In the genomic region with DNA sequence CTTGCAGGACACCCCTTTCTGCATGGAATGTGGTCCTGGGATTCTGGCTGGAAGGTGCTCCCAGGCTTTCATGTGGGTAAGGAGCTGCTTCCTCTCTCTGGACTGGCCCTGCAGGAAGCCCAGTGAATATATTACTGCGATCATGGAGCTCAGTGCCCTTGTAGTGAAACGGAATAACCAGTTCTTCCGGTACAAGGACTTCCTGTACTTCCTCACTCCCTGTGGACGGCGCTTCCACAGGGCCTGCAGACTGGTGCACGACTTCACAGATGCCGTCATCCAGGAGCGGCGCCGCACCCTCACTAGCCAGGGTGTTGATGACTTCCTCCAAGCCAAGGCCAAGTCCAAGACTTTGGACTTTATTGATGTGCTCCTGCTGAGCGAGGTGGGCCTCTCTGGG, we compare ENCODE assay signal across 39 cellular contexts. TPM values are rescaled to one million over a fixed set of nuclear protein-coding genes. Genes with fewer than 3 reads are reported as not detected.
"Had no signal": no experiment of that assay in that cellular context is flagged by ENCODE, and none has a peak within 500 bp of the region (broad histone marks: within the 10 kb centered on the region; RNA-seq: fewer than 3 reads in every experiment).

No MANE protein-coding gene starts in this region.

- H3K9me3 ChIP-seq: esophagus muscularis mucosa, neutrophil, ovary, right lobe of liver, thoracic aorta, uterus had no signal

- H3K4me1 Mint-ChIP-seq: activated CD4-positive, alpha-beta T cell treated with anti-CD3 and anti-CD28 coated beads, Interleukin-2, amount 10 ng/mL, durations not matched to agents 24 days and 14 days; activated naive CD4-positive, alpha-beta T cell treated with anti-CD3 and anti-CD28 coated beads, Interleukin-2, amount 10 ng/mL, durations not matched to agents 7 days and 5 days; naive B cell; nephron progenitor cell; stimulated activated effector memory CD8-positive, alpha-beta T cell treated with anti-CD3 and anti-CD28 coated beads, Interleukin-12 subunit alpha, Interleukin-12 subunit beta, amount 100 ng/mL, for 72 hours had no signal

- FAIRE-seq: astrocyte, endothelial cell of umbilical vein had no signal

- H3K4me3 ChIP-seq: esophagus muscularis mucosa, heart left ventricle, ovary, right lobe of liver, thoracic aorta, uterus had no signal

- DNase-seq: activated CD4-positive, alpha-beta memory T cell treated with anti-CD3 and anti-CD28 coated beads for 36 hours; activated CD8-positive, alpha-beta memory T cell treated with anti-CD3 and anti-CD28 coated beads, Interleukin-2, amount 50 U/mL, for 48 hours; activated gamma-delta T cell; activated T-cell treated with anti-CD3 and anti-CD28 coated beads, Interleukin-2, amount 50 U/mL, for 24 hours; amniotic stem cell; brain microvascular endothelial cell; cortex of kidney; foreskin keratinocyte; heart left ventricle; hypothalamus; left ventricle myocardium superior; naive B cell; ovary; right lobe of liver; stimulated activated CD4-positive, alpha-beta T cell treated with anti-CD3 and anti-CD28 coated beads, Interleukin-12 subunit alpha, Interleukin-12 subunit beta, amount 100 ng/mL, for 4 hours; stimulated activated CD4-positive, alpha-beta T cell treated with anti-CD3 and anti-CD28 coated beads, Interleukin-4, amount 100 ng/mL, for 24 hours; uterus; WERI-Rb-1 had no signal

- ATAC-seq: activated CD4-positive, CD25-positive, alpha-beta regulatory T cell treated with anti-CD3 and anti-CD28 coated beads, Interleukin-2, amount 50 U/mL, for 24 hours; foreskin keratinocyte; left ventricle myocardium superior; stimulated activated effector memory CD8-positive, alpha-beta T cell treated with anti-CD3 and anti-CD28 coated beads, Interleukin-12 subunit alpha, Interleukin-12 subunit beta, amount 100 ng/mL, for 72 hours had no signal

- H3K4me3 Mint-ChIP-seq: activated CD4-positive, alpha-beta memory T cell treated with anti-CD3 and anti-CD28 coated beads for 36 hours; activated CD4-positive, alpha-beta T cell treated with anti-CD3 and anti-CD28 coated beads, Interleukin-2, amount 10 ng/mL, durations not matched to agents 24 days and 14 days; activated naive CD4-positive, alpha-beta T cell treated with anti-CD3 and anti-CD28 coated beads, Interleukin-2, amount 10 ng/mL, durations not matched to agents 7 days and 5 days; activated T-cell treated with anti-CD3 and anti-CD28 coated beads, Interleukin-2, amount 50 U/mL, for 24 hours; naive B cell; nephron progenitor cell; stimulated activated effector memory CD8-positive, alpha-beta T cell treated with anti-CD3 and anti-CD28 coated beads, Interleukin-12 subunit alpha, Interleukin-12 subunit beta, amount 100 ng/mL, for 72 hours; stimulated activated naive CD8-positive, alpha-beta T cell treated with anti-CD3 and anti-CD28 coated beads, Interleukin-15, Interleukin-2, amounts not matched to agents 100 ng/mL and 50 ng/mL, for 24 hours; type B pancreatic cell had no signal

- H3K36me3 ChIP-seq: brain microvascular endothelial cell, esophagus muscularis mucosa, heart left ventricle, neutrophil, ovary, right lobe of liver, thoracic aorta, uterus, WERI-Rb-1 had no signal

- H3K27ac Mint-ChIP-seq: activated CD4-positive, alpha-beta memory T cell treated with anti-CD3 and anti-CD28 coated beads for 36 hours; activated CD4-positive, alpha-beta T cell treated with anti-CD3 and anti-CD28 coated beads, Interleukin-2, amount 10 ng/mL, durations not matched to agents 24 days and 14 days; activated naive CD4-positive, alpha-beta T cell treated with anti-CD3 and anti-CD28 coated beads, Interleukin-2, amount 10 ng/mL, durations not matched to agents 7 days and 5 days; activated T-cell treated with anti-CD3 and anti-CD28 coated beads, Interleukin-2, amount 50 U/mL, for 24 hours; nephron progenitor cell; progenitor cell of endocrine pancreas; stimulated activated effector memory CD8-positive, alpha-beta T cell treated with anti-CD3 and anti-CD28 coated beads, Interleukin-12 subunit alpha, Interleukin-12 subunit beta, amount 100 ng/mL, for 72 hours; stimulated activated naive CD8-positive, alpha-beta T cell treated with anti-CD3 and anti-CD28 coated beads, Interleukin-15, Interleukin-2, amounts not matched to agents 100 ng/mL and 50 ng/mL, for 24 hours; type B pancreatic cell had no signal

- H3K27me3 Mint-ChIP-seq: progenitor cell of endocrine pancreas, type B pancreatic cell had no signal

- H3K27me3 ChIP-seq: brain microvascular endothelial cell, foreskin keratinocyte, ovary, right lobe of liver, uterus had no signal

- H3K36me3 Mint-ChIP-seq: activated CD4-positive, alpha-beta memory T cell treated with anti-CD3 and anti-CD28 coated beads for 36 hours; activated naive CD4-positive, alpha-beta T cell treated with anti-CD3 and anti-CD28 coated beads, Interleukin-2, amount 10 ng/mL, durations not matched to agents 7 days and 5 days; naive B cell; stimulated activated effector memory CD8-positive, alpha-beta T cell treated with anti-CD3 and anti-CD28 coated beads, Interleukin-12 subunit alpha, Interleukin-12 subunit beta, amount 100 ng/mL, for 72 hours; type B pancreatic cell had no signal

- H3K27ac ChIP-seq: brain microvascular endothelial cell, esophagus muscularis mucosa, foreskin keratinocyte, heart left ventricle, neutrophil, ovary, right lobe of liver, thoracic aorta, uterus, WERI-Rb-1 had no signal

- H3K9me3 Mint-ChIP-seq: activated CD4-positive, alpha-beta memory T cell treated with anti-CD3 and anti-CD28 coated beads for 36 hours; activated CD4-positive, alpha-beta T cell treated with anti-CD3 and anti-CD28 coated beads, Interleukin-2, amount 10 ng/mL, durations not matched to agents 24 days and 14 days; activated naive CD4-positive, alpha-beta T cell treated with anti-CD3 and anti-CD28 coated beads, Interleukin-2, amount 10 ng/mL, durations not matched to agents 7 days and 5 days; activated T-cell treated with anti-CD3 and anti-CD28 coated beads, Interleukin-2, amount 50 U/mL, for 24 hours; stimulated activated effector memory CD8-positive, alpha-beta T cell treated with anti-CD3 and anti-CD28 coated beads, Interleukin-12 subunit alpha, Interleukin-12 subunit beta, amount 100 ng/mL, for 72 hours; stimulated activated naive CD8-positive, alpha-beta T cell treated with anti-CD3 and anti-CD28 coated beads, Interleukin-15, Interleukin-2, amounts not matched to agents 100 ng/mL and 50 ng/mL, for 24 hours had no signal

- H3K4me1 ChIP-seq: esophagus muscularis mucosa, foreskin keratinocyte, heart left ventricle, right lobe of liver, uterus had no signal

RNA-seq across cellular contexts. Expression of gene CYP4F8, which starts 8.0 kb away (rescaled TPM):
- total RNA-seq: activated CD4-positive, alpha-beta memory T cell treated with anti-CD3 and anti-CD28 coated beads for 36 hours; activated CD4-positive, alpha-beta T cell treated with anti-CD3 and anti-CD28 coated beads, Interleukin-2, amount 10 ng/mL, durations not matched to agents 24 days and 14 days; astrocyte; cardiac septum; cerebellum; endothelial cell of umbilical vein; esophagus muscularis mucosa; foreskin keratinocyte; heart left ventricle; left ventricle myocardium superior; lung microvascular endothelial cell; mesenteric fat pad; progenitor cell of endocrine pancreas; renal cortical epithelial cell; right lobe of liver; skeletal muscle tissue; subcutaneous adipose tissue; T-helper 1 cell treated with Interleukin-12 subunit alpha and Interleukin-12 subunit beta and Interleukin-4 antibody, amounts not matched to agents 30 ng/mL and 1 ng/mL, for 36 hours; thoracic aorta had no signal
- polyA plus RNA-seq: endothelial cell of umbilical vein, foreskin keratinocyte, heart left ventricle, ovary had no signal

RNA-seq across cellular contexts. Expression of gene CYP4F3, which starts 17.7 kb away (rescaled TPM):
- total RNA-seq: activated CD4-positive, alpha-beta memory T cell treated with anti-CD3 and anti-CD28 coated beads for 36 hours; activated CD4-positive, alpha-beta T cell treated with anti-CD3 and anti-CD28 coated beads, Interleukin-2, amount 10 ng/mL, durations not matched to agents 24 days and 14 days; astrocyte; endothelial cell of umbilical vein; lung microvascular endothelial cell; progenitor cell of endocrine pancreas; T-helper 1 cell treated with Interleukin-12 subunit alpha and Interleukin-12 subunit beta and Interleukin-4 antibody, amounts not matched to agents 30 ng/mL and 1 ng/mL, for 36 hours had no signal
- polyA plus RNA-seq: endothelial cell of umbilical vein had no signal

RNA-seq across cellular contexts. Expression of gene CYP4F12, which starts 49.9 kb away (rescaled TPM):
- total RNA-seq: activated CD4-positive, alpha-beta T cell treated with anti-CD3 and anti-CD28 coated beads, Interleukin-2, amount 10 ng/mL, durations not matched to agents 24 days and 14 days; astrocyte; endothelial cell of umbilical vein; lung microvascular endothelial cell; progenitor cell of endocrine pancreas; renal cortical epithelial cell; T-helper 1 cell treated with Interleukin-12 subunit alpha and Interleukin-12 subunit beta and Interleukin-4 antibody, amounts not matched to agents 30 ng/mL and 1 ng/mL, for 36 hours had no signal
- polyA plus RNA-seq: endothelial cell of umbilical vein had no signal
